In the genomic region with DNA sequence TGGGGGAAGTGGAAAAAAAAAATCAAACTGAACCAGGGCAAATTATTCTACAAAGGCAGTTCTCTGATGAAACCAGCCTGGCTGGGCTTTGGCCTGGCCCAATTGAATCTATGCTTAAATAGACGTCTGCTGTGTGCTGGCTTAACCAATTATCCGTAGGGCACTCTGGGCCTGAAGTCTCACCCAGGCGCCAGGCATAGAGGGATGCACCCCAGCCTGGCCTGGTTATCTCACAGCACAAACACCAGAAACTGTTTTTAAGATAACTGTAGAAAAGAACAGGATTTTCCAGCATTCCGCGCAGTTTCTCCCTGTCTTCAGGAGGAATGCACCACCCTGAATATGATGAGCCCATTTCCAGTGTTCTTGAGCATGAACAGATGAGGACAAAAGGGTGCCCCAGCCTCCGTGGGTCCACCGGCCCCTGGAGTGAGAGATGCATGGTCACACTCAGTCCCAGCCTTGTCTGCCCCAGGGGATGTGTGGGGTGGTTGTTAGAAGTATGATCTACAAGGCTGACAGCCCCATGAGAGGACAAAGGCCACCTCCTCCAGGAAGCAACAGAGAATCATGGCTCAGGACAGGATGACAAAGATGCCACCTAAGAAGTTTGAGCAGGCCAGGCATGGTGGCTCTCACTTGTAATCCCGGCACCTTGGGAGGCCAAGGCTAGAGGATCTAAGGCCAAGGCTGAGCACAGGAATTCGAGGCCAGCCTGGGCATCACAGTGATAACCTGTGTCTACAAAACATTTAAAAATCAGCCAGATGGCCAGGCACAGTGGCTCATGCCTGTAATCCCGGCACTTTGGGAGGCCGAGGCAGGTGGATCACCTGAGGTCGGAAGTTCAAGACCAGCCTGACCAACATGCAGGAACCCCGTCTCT, we compare ENCODE assay signal across 2 cellular contexts.
TF ChIP-seq lines count a peak whose summit lies in the region.

No MANE protein-coding gene starts in this region.

TF ChIP-seq in SK-N-SH, 30 proteins besides CTCF, POLR2A, EP300 and RAD21 (continued from another document):
- TF ChIP-seq MXI1 (IDR thresholded peaks at IDR 0.05; ENCODE audit: low read depth, low read length): no peak
- TF ChIP-seq, protein P1, sequence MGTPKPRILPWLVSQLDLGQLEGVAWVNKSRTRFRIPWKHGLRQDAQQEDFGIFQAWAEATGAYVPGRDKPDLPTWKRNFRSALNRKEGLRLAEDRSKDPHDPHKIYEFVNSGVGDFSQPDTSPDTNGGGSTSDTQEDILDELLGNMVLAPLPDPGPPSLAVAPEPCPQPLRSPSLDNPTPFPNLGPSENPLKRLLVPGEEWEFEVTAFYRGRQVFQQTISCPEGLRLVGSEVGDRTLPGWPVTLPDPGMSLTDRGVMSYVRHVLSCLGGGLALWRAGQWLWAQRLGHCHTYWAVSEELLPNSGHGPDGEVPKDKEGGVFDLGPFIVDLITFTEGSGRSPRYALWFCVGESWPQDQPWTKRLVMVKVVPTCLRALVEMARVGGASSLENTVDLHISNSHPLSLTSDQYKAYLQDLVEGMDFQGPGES (IDR thresholded peaks at IDR 0.05; ENCODE audit: low read depth, low read length): no peak
- no peak for TF ChIP-seq MEF2A (IDR thresholded peaks at IDR 0.05; ENCODE audit: borderline replicate concordance, low read depth)
- no peak for TF ChIP-seq NFIC (IDR thresholded peaks at IDR 0.05; ENCODE audit: borderline replicate concordance)
- TF ChIP-seq, protein P2, sequence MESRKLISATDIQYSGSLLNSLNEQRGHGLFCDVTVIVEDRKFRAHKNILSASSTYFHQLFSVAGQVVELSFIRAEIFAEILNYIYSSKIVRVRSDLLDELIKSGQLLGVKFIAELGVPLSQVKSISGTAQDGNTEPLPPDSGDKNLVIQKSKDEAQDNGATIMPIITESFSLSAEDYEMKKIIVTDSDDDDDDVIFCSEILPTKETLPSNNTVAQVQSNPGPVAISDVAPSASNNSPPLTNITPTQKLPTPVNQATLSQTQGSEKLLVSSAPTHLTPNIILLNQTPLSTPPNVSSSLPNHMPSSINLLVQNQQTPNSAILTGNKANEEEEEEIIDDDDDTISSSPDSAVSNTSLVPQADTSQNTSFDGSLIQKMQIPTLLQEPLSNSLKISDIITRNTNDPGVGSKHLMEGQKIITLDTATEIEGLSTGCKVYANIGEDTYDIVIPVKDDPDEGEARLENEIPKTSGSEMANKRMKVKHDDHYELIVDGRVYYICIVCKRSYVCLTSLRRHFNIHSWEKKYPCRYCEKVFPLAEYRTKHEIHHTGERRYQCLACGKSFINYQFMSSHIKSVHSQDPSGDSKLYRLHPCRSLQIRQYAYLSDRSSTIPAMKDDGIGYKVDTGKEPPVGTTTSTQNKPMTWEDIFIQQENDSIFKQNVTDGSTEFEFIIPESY (IDR thresholded peaks at IDR 0.05; ENCODE audit: borderline replicate concordance, low read depth): no peak
- no peak for TF ChIP-seq POLR2AphosphoS5 (IDR thresholded peaks at IDR 0.05; ENCODE audit: low read depth, low read length)

TF ChIP-seq in SK-N-SH treated with all-trans-retinoic acid at 6 μM for 48 hours, 23 proteins besides CTCF, POLR2A, EP300 and RAD21 (continued from another document):
- TF ChIP-seq, protein P3, sequence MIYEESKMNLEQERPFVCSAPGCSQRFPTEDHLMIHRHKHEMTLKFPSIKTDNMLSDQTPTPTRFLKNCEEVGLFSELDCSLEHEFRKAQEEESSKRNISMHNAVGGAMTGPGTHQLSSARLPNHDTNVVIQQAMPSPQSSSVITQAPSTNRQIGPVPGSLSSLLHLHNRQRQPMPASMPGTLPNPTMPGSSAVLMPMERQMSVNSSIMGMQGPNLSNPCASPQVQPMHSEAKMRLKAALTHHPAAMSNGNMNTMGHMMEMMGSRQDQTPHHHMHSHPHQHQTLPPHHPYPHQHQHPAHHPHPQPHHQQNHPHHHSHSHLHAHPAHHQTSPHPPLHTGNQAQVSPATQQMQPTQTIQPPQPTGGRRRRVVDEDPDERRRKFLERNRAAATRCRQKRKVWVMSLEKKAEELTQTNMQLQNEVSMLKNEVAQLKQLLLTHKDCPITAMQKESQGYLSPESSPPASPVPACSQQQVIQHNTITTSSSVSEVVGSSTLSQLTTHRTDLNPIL (CRISPR knock-in tag; IDR thresholded peaks at IDR 0.05; ENCODE audit: low read depth): no peak
- TF ChIP-seq ZFP30 (CRISPR knock-in tag; IDR thresholded peaks at IDR 0.05) (no peak), ARNTL (CRISPR knock-in tag; IDR thresholded peaks at IDR 0.05; ENCODE audit: borderline replicate concordance, low read depth) (no peak), ESRRG (CRISPR knock-in tag; IDR thresholded peaks at IDR 0.05) (no peak), ZC3H10 (CRISPR knock-in tag; IDR thresholded peaks at IDR 0.05) (no peak), BACH2 (CRISPR knock-in tag; IDR thresholded peaks at IDR 0.05; ENCODE audit: borderline replicate concordance) (no peak), CSDC2 (CRISPR knock-in tag; IDR thresholded peaks at IDR 0.05) (no peak), ZNF565 (CRISPR knock-in tag; conservative IDR thresholded peaks at IDR 0.05; ENCODE audit: low read depth) (no peak), TCF4 (CRISPR knock-in tag; IDR thresholded peaks at IDR 0.05; ENCODE audit: borderline replicate concordance) (no peak)
- TF ChIP-seq, protein P4, sequence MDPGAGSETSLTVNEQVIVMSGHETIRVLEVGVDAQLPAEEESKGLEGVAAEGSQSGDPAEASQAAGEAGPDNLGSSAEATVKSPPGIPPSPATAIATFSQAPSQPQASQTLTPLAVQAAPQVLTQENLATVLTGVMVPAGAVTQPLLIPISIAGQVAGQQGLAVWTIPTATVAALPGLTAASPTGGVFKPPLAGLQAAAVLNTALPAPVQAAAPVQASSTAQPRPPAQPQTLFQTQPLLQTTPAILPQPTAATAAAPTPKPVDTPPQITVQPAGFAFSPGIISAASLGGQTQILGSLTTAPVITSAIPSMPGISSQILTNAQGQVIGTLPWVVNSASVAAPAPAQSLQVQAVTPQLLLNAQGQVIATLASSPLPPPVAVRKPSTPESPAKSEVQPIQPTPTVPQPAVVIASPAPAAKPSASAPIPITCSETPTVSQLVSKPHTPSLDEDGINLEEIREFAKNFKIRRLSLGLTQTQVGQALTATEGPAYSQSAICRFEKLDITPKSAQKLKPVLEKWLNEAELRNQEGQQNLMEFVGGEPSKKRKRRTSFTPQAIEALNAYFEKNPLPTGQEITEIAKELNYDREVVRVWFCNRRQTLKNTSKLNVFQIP (CRISPR knock-in tag; IDR thresholded peaks at IDR 0.05; ENCODE audit: borderline replicate concordance, low read depth): no peak
